Comparison of ENCODE assay signal across 1 cellular context in the genomic region with DNA sequence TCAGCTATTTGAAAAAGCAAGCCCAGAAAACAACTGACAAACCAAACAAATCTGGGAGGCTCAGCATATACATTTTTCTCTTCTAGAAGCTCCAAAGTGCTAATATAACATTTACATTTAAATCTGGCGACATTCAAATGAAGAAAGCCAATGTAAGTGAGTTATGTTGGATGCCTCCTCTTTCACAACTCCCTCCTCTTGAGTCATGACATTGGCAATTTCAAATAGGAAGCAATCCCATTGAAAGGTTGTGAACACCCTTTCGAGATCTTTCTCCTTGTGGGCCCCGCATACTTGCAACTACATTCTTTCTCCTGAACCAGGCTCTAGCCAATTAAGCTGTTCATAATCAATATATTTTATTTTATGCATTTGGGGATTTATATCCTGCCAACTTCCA.
TF ChIP-seq lines count a peak whose summit lies in the region.

No MANE protein-coding gene starts in this region.

TF ChIP-seq in H1, 55 proteins besides CTCF, POLR2A, EP300 and RAD21:
- TF ChIP-seq HDAC2 (IDR thresholded peaks at IDR 0.05; ENCODE audit: borderline replicate concordance in 1 of 2, low read depth in 2 of 2, low read length in 2 of 2) (no peak), RNF2 (IDR thresholded peaks at IDR 0.05; ENCODE audit: borderline replicate concordance, low read depth, low read length, missing control alignments, poor library complexity, severe bottlenecking) (no peak), KDM4A (IDR thresholded peaks at IDR 0.05; ENCODE audit: low read depth, low read length, severe bottlenecking) (no peak), JUN (IDR thresholded peaks at IDR 0.05; ENCODE audit: low read depth, low read length) (no peak), GTF2F1 (IDR thresholded peaks at IDR 0.05; ENCODE audit: borderline replicate concordance, low read depth, low read length) (no peak), FOSL1 (IDR thresholded peaks at IDR 0.05; ENCODE audit: insufficient read depth, low read depth, low read length) (no peak), SIX5 (IDR thresholded peaks at IDR 0.05; ENCODE audit: low read depth, low read length) (no peak), HDAC6 (IDR thresholded peaks at IDR 0.05; ENCODE audit: low read depth, low read length) (no peak)
- TF ChIP-seq, protein P1, sequence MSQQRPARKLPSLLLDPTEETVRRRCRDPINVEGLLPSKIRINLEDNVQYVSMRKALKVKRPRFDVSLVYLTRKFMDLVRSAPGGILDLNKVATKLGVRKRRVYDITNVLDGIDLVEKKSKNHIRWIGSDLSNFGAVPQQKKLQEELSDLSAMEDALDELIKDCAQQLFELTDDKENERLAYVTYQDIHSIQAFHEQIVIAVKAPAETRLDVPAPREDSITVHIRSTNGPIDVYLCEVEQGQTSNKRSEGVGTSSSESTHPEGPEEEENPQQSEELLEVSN (IDR thresholded peaks at IDR 0.05) = no peak
